11 cellular contexts compared by ENCODE assay signal in genomic region chr18:63882333-63883141, GRCh38. TPM values are rescaled to one million over a fixed set of nuclear protein-coding genes. Genes with fewer than 3 reads are reported as not detected.
A peak's percentile ranks its signal among the peaks of the same experiment; 100 is the strongest.
DNase-seq lines count a peak whose midpoint lies in the region; ATAC-seq, FAIRE-seq and TF ChIP-seq lines count a peak whose summit lies in the region.
"Had no signal": no experiment of that assay in that cellular context is flagged by ENCODE, and none has a peak within 500 bp of the region (broad histone marks: within the 10 kb centered on the region; RNA-seq: fewer than 3 reads in every experiment).

No MANE protein-coding gene starts in this region.

- no peaks in the 10 kb centered on the region for H4K20me1 ChIP-seq in HCT116 (ENCODE audit: insufficient read depth)
- no peaks in the 10 kb centered on the region for H4K20me1 ChIP-seq in keratinocyte (ENCODE audit: control insufficient read depth, extremely low read depth, insufficient read depth, low read length)

- TF ChIP-seq POLR2A in HCT116 (IDR thresholded peaks at IDR 0.05; ENCODE audit: borderline replicate concordance, extremely low read depth, insufficient read depth, insufficient read length): no peak

- POLR2A ChIA-PET in A673 (lab: Charles Lee; ENCODE audit: low non-redundant PET): no interaction called here
- POLR2A ChIA-PET in HCT116 (lab: Charles Lee): no interaction called here

- TF ChIP-seq RAD21 in HCT116 (IDR thresholded peaks at IDR 0.05; ENCODE audit: low read depth): no peak

- no peaks in the 10 kb centered on the region for H3K9me1 ChIP-seq in keratinocyte (ENCODE audit: control insufficient read depth, extremely low read depth, insufficient read depth, low read length)

- ATAC-seq in HCT116 (peak; percentile 72), GM18909 (IDR thresholded peaks at IDR 0.05; ENCODE audit: poor library complexity, unreplicated experiment) (no peak)

- H3K27ac ChIP-seq in A673 (ENCODE audit: low read depth, low read length, poor library complexity, severe bottlenecking) (no peak overlapping the region), HCT116 (ENCODE audit: low read depth, low read length) (no peak overlapping the region), keratinocyte (ENCODE audit: control insufficient read depth, insufficient read depth, low read length) (peak overlapping the region; percentile 98)
- H3K27ac ChIP-seq: ascending aorta had no signal

- H3K27me3 ChIP-seq in A673 (replicated peaks; ENCODE audit: insufficient read depth, low read depth, low read length, poor library complexity) (no peaks in the 10 kb centered on the region), HCT116 (ENCODE audit: insufficient read depth, low read length) (no peaks in the 10 kb centered on the region), keratinocyte (ENCODE audit: control insufficient read depth, extremely low read depth, insufficient read depth, low read length) (no peaks in the 10 kb centered on the region)
- H3K27me3 ChIP-seq: ascending aorta had no signal

- dilution Hi-C loops in keratinocyte (cut with MboI; ENCODE audit: extremely low pct_ligation_motif_present, low sequenced_read_pairs): no loop called here

- RAD21 ChIA-PET in HCT116 (lab: Charles Lee; ENCODE audit: low non-redundant PET in 1 of 2, low total read pairs in 2 of 2, uncharacterized antibody in 2 of 2, unreplicated experiment in 2 of 2): no interaction called here

- H3K4me3 ChIP-seq in A673 (ENCODE audit: low read depth, low read length, poor library complexity, severe bottlenecking) (no peak overlapping the region), HCT116 (replicated peaks in 1 of 2; ENCODE audit: low read depth in 1 of 2, low read length in 2 of 2) (no peak overlapping the region), keratinocyte (ENCODE audit: control insufficient read depth in 2 of 3, extremely low read depth in 1 of 3, insufficient read depth in 2 of 3, low read depth in 1 of 3, low read length in 3 of 3) (peak overlapping the region in 1 of 3 experiments; percentile 13)
- H3K4me3 ChIP-seq: ascending aorta had no signal

- H3K9me3 ChIP-seq in A673 (ENCODE audit: low read depth, low read length, poor library complexity, severe bottlenecking) (no peaks in the 10 kb centered on the region), HCT116 (ENCODE audit: control insufficient read depth in 1 of 2, insufficient read depth in 1 of 2, low read depth in 1 of 2, low read length in 2 of 2) (no peaks in the 10 kb centered on the region), keratinocyte (ENCODE audit: control insufficient read depth, low read depth, low read length) (no peaks in the 10 kb centered on the region)
- H3K9me3 ChIP-seq: ascending aorta had no signal

- no peaks in the 10 kb centered on the region for H3K9me2 ChIP-seq in HCT116 (ENCODE audit: insufficient read depth)

- BruUV-seq in A673 (replicated peaks; lab: Mats Ljungman, UMichigan) (no TSS peak), HCT116 (replicated peaks; lab: Mats Ljungman, UMichigan) (no TSS peak)

- intact Hi-C loops in A673 (cut with micrococcal nuclease; ENCODE audit: unreplicated experiment): no loop called here
- intact Hi-C loops in HCT116 (cut with micrococcal nuclease): no loop called here

- peak; percentile 31 for DNase-seq in A673 (ENCODE audit: low spot score)
- DNase-seq in HCT116 (ENCODE audit: low read depth, low spot score): peak; percentile 67
- DNase-seq in brain pericyte (ENCODE audit: low read depth, low spot score): peak; percentile 12
- DNase-seq in keratinocyte (ENCODE audit: low read depth, low spot score): peak; percentile 98
- no peak for DNase-seq in NCI-H1092 treated with DMSO at 0.1 percent for 48 hours (lab: John Stamatoyannopoulos, UW)
- DNase-seq in GOT3 (lab: John Stamatoyannopoulos, UW): no peak
- DNase-seq in stimulated activated CD4-positive, alpha-beta T cell treated with anti-CD3 and anti-CD28 coated beads, Interleukin-15, amount 100 ng/mL, for 24 hours: no peak
- DNase-seq: activated B cell treated with CpG ODN at 0.5 μM for 24 hours, NCI-H82 had no signal

- CTCF ChIA-PET in A673 (lab: Charles Lee) (no interaction called here), HCT116 (lab: Charles Lee) (no interaction called here)

- H3K36me3 ChIP-seq in A673 (ENCODE audit: insufficient read depth, low read length, poor library complexity, severe bottlenecking): no peaks in the 10 kb centered on the region
- no peaks in the 10 kb centered on the region for H3K36me3 ChIP-seq in HCT116 (ENCODE audit: control insufficient read depth in 1 of 2, insufficient read depth in 2 of 2, low read length in 2 of 2)
- H3K36me3 ChIP-seq in keratinocyte (ENCODE audit: control insufficient read depth in 2 of 2, extremely low read depth in 1 of 2, insufficient read depth in 2 of 2, low read length in 2 of 2): no peaks in the 10 kb centered on the region
- H3K36me3 ChIP-seq: ascending aorta had no signal

- H3K4me1 ChIP-seq in A673 (ENCODE audit: insufficient read depth, low read length, poor library complexity, severe bottlenecking): peaks cover 6% of the 10 kb centered on the region
- H3K4me1 ChIP-seq in HCT116 (ENCODE audit: control insufficient read depth in 1 of 2, insufficient read depth in 2 of 2, low read length in 2 of 2): peaks cover 0 to 16% of the 10 kb centered on the region in 2 experiments; a peak in 2 of 4 replicates
- peaks cover 85% of the 10 kb centered on the region for H3K4me1 ChIP-seq in keratinocyte (ENCODE audit: control insufficient read depth, extremely low read depth, insufficient read depth, low read length)
- H3K4me1 ChIP-seq: ascending aorta had no signal

- H3K79me2 ChIP-seq in HCT116 (ENCODE audit: insufficient read depth, low read length) (no peaks in the 10 kb centered on the region), keratinocyte (ENCODE audit: control insufficient read depth, insufficient read depth, low read length) (no peaks in the 10 kb centered on the region)

- FAIRE-seq in keratinocyte (lab: Jason Lieb, UNC): peak; percentile 100

- peak overlapping the region; percentile 42 for H3K4me2 ChIP-seq in HCT116 (ENCODE audit: low read length)
- H3K4me2 ChIP-seq in keratinocyte (ENCODE audit: control insufficient read depth, extremely low read depth, insufficient read depth, low read depth, low read length): peak overlapping the region; percentile 85

- TF ChIP-seq CTCF in A673 (conservative IDR thresholded peaks at IDR 0.05; ENCODE audit: low read depth, low read length): no peak
- TF ChIP-seq CTCF in HCT116 (IDR thresholded peaks at IDR 0.05 in 2 of 3, conservative IDR thresholded peaks at IDR 0.05 in 1 of 3; ENCODE audit: borderline replicate concordance in 1 of 3, insufficient read depth in 1 of 3, low read depth in 2 of 3, low read length in 2 of 3): no peak
- TF ChIP-seq CTCF in keratinocyte (optimal IDR thresholded peaks at IDR 0.05 in 1 of 3, IDR thresholded peaks at IDR 0.05 in 1 of 3, conservative IDR thresholded peaks at IDR 0.05 in 1 of 3; ENCODE audit: extremely low read depth in 1 of 3, insufficient read depth in 2 of 3, low read length in 3 of 3): no peak

- no peak overlapping the region for H3K9ac ChIP-seq in HCT116 (ENCODE audit: low read length)
- peak overlapping the region; percentile 77 for H3K9ac ChIP-seq in keratinocyte (ENCODE audit: control insufficient read depth, extremely low read depth, insufficient read depth, low read length)

- H2AFZ ChIP-seq in HCT116 (ENCODE audit: low read depth, low read length, poor library complexity, severe bottlenecking): peak overlapping the region; percentile 71
- no peak overlapping the region for H2AFZ ChIP-seq in keratinocyte (ENCODE audit: control insufficient read depth, low read length)

TF ChIP-seq in HCT116, 20 proteins besides CTCF, POLR2A, EP300 and RAD21 (continues in another document):
- TF ChIP-seq EZH2 (IDR thresholded peaks at IDR 0.05) (no peak), ATF3 (IDR thresholded peaks at IDR 0.05) (peak; percentile 37; the same call in 1 of the 2 replicates), POLR2AphosphoS5 (IDR thresholded peaks at IDR 0.05; ENCODE audit: low read depth, low read length) (no peak), ZNF274 (IDR thresholded peaks at IDR 0.05; ENCODE audit: low read depth, low read length) (no peak)

RNA-seq across cellular contexts. Expression of gene SERPINB2, which starts 5.0 kb away (rescaled TPM):
- 1.7 and 2.5 TPM in 2 replicates for total RNA-seq in A673 (2021)
- not detected for total RNA-seq in HCT116 (2021; ENCODE audit: unreplicated experiment)
- polyA plus RNA-seq in HCT116 (2012): not detected in 2 replicates
- 555 to 1,052 TPM (median 733 TPM) in 3 replicates for polyA plus RNA-seq in keratinocyte
- polyA plus RNA-seq in keratinocyte (2011; ENCODE audit: low read depth): 712 TPM
- polyA plus RNA-seq in keratinocyte (2011; cell fraction: cytosol; rRNA removed): 414 and 847 TPM in 2 replicates
- polyA plus RNA-seq in keratinocyte (2011; cell fraction: nucleus; rRNA removed): 2,301 and 2,504 TPM in 2 replicates
- 233 and 890 TPM in 2 replicates for polyA plus RNA-seq in keratinocyte (2012; ENCODE audit: low replicate concordance)
- polyA minus RNA-seq in keratinocyte: 174 to 585 TPM (median 505 TPM) in 3 replicates
- polyA minus RNA-seq in keratinocyte (2011; cell fraction: cytosol; rRNA and poly(A)+ RNA removed): 251 TPM
- 720 and 1,118 TPM in 2 replicates for polyA minus RNA-seq in keratinocyte (2011; cell fraction: nucleus; rRNA and poly(A)+ RNA removed)
- total RNA-seq: ascending aorta had no signal

RNA-seq across cellular contexts. Expression of gene SERPINB10, which starts 25.2 kb away (rescaled TPM):
- total RNA-seq in A673 (2021) (not detected in 2 replicates), HCT116 (2021; ENCODE audit: unreplicated experiment) (not detected)
- not detected in 2 replicates for polyA plus RNA-seq in HCT116 (2012)
- polyA plus RNA-seq in keratinocyte: 4.2 to 10.1 TPM (median 5.8 TPM) in 3 replicates
- polyA plus RNA-seq in keratinocyte (2011; ENCODE audit: low read depth): 247 TPM
- polyA plus RNA-seq in keratinocyte (2011; cell fraction: cytosol; rRNA removed): 2.1 and 3.8 TPM in 2 replicates
- polyA plus RNA-seq in keratinocyte (2011; cell fraction: nucleus; rRNA removed): 25.8 and 26.4 TPM in 2 replicates
- 2.2 and 3.9 TPM in 2 replicates for polyA plus RNA-seq in keratinocyte (2012; ENCODE audit: low replicate concordance)
- polyA minus RNA-seq in keratinocyte: 0.23 to 6.9 TPM (median 2.7 TPM) in 3 replicates
- polyA minus RNA-seq in keratinocyte (2011; cell fraction: cytosol; rRNA and poly(A)+ RNA removed): 1.5 TPM
- polyA minus RNA-seq in keratinocyte (2011; cell fraction: nucleus; rRNA and poly(A)+ RNA removed): 5.9 and 17.1 TPM in 2 replicates
- total RNA-seq: activated B cell treated with CpG ODN at 0.5 μM for 24 hours, ascending aorta had no signal

Comparison
In these comparisons a context has a peak if more than half of its experiments do, and no peak if none do; other contexts are left out.
1. DNase-seq: peak in A673 (single experiment), HCT116 (single experiment), brain pericyte (single experiment) and keratinocyte (single experiment); none in NCI-H1092 treated with DMSO at 0.1 percent for 48 hours (single experiment), GOT3 (single experiment) and stimulated activated CD4-positive, alpha-beta T cell treated with anti-CD3 and anti-CD28 coated beads, Interleukin-15, amount 100 ng/mL, for 24 hours (single experiment).